Comparison of ENCODE assay signal across 16 cellular contexts in genomic region chr9:116859763-116860162, GRCh38.
DNase-seq lines count a peak whose midpoint lies in the region; ATAC-seq and TF ChIP-seq lines count a peak whose summit lies in the region.
"Had no signal": no experiment of that assay in that cellular context is flagged by ENCODE, and none has a peak within 500 bp of the region (broad histone marks: within the 10 kb centered on the region; RNA-seq: fewer than 3 reads in every experiment).

No MANE protein-coding gene starts in this region.

- H3K79me2 ChIP-seq in trophoblast cell (ENCODE audit: control insufficient read depth, insufficient read depth, low read length, poor library complexity): no peaks in the 10 kb centered on the region

- intact Hi-C loops in activated CD8-positive, alpha-beta T cell treated with anti-CD3 and anti-CD28 coated beads for 36 hours (cut with micrococcal nuclease): loop anchor here (5.0 kb wide), 1 partner anchor 122 kb away; no protein-coding TSS in a partner anchor

- peaks cover 4% of the 10 kb centered on the region for H3K27me3 Mint-ChIP-seq in endodermal cell (ENCODE audit: insufficient read depth)
- peaks cover 2% of the 10 kb centered on the region for H3K27me3 Mint-ChIP-seq in activated CD8-positive, alpha-beta T cell treated with anti-CD3 and anti-CD28 coated beads for 36 hours

- WGBS in trophoblast cell (ENCODE audit: extremely low coverage, insufficient coverage, insufficient read length): no CpG with 5 or more reads among the region's 2 CpGs
- WGBS in endodermal cell (ENCODE audit: insufficient coverage in 1 of 2, insufficient read length in 1 of 2), 2 experiments: 95 to 100% methylated on average over 1 to 2 of the region's 2 CpGs

- no peaks in the 10 kb centered on the region for H3K9me3 ChIP-seq in trophoblast cell (ENCODE audit: insufficient read depth, low read depth, low read length)
- H3K9me3 ChIP-seq in endodermal cell (ENCODE audit: control insufficient read depth, low read length): no peaks in the 10 kb centered on the region
- H3K9me3 ChIP-seq: SJCRH30 had no signal

- H4K8ac ChIP-seq in trophoblast cell (ENCODE audit: low read depth, low read length): no peak overlapping the region

- H3K4me2 ChIP-seq in trophoblast cell (ENCODE audit: low read length): no peak overlapping the region
- H3K4me2 ChIP-seq: PC-9 had no signal

- H3K9me3 Mint-ChIP-seq in endodermal cell: no peaks in the 10 kb centered on the region
- no peaks in the 10 kb centered on the region for H3K9me3 Mint-ChIP-seq in activated CD8-positive, alpha-beta T cell treated with anti-CD3 and anti-CD28 coated beads for 36 hours
- H3K9me3 Mint-ChIP-seq: activated naive CD8-positive, alpha-beta T cell treated with anti-CD3 and anti-CD28 coated beads, Interleukin-2, amount 10 ng/mL, durations not matched to agents 7 days and 5 days; activated T-helper 17 cell treated with anti-CD3 and anti-CD28 coated beads, Interleukin-2, amount 50 U/mL, for 72 hours; IgD-negative memory B cell had no signal

- H3K23ac ChIP-seq in trophoblast cell (ENCODE audit: low read length): peak overlapping the region; percentile 33

- no peak for ATAC-seq in HG02981 (IDR thresholded peaks at IDR 0.05; ENCODE audit: unreplicated experiment)
- ATAC-seq in activated CD8-positive, alpha-beta T cell treated with anti-CD3 and anti-CD28 coated beads for 36 hours: no peak
- ATAC-seq: activated T-helper 17 cell treated with anti-CD3 and anti-CD28 coated beads, Interleukin-2, amount 50 U/mL, for 72 hours had no signal

- no peaks in the 10 kb centered on the region for H3K36me3 Mint-ChIP-seq in endodermal cell (ENCODE audit: low read depth)
- no peaks in the 10 kb centered on the region for H3K36me3 Mint-ChIP-seq in activated CD8-positive, alpha-beta T cell treated with anti-CD3 and anti-CD28 coated beads for 36 hours (ENCODE audit: low read depth)
- H3K36me3 Mint-ChIP-seq: activated naive CD8-positive, alpha-beta T cell treated with anti-CD3 and anti-CD28 coated beads, Interleukin-2, amount 10 ng/mL, durations not matched to agents 7 days and 5 days; IgD-negative memory B cell had no signal

- H2AK5ac ChIP-seq in trophoblast cell (ENCODE audit: low read length): no peak overlapping the region

- no peak overlapping the region for H4K91ac ChIP-seq in trophoblast cell (ENCODE audit: low read depth, low read length)

- POLR2A ChIA-PET in activated CD8-positive, alpha-beta T cell treated with anti-CD3 and anti-CD28 coated beads for 36 hours (lab: Charles Lee): no interaction called here

- H3K27me3 ChIP-seq in trophoblast cell (ENCODE audit: insufficient read depth, low read length) (no peaks in the 10 kb centered on the region), endodermal cell (ENCODE audit: control insufficient read depth, insufficient read depth, low read length, poor library complexity, severe bottlenecking) (no peaks in the 10 kb centered on the region)
- H3K27me3 ChIP-seq: SJCRH30 had no signal

- DNase-seq in DMS53 (lab: John Stamatoyannopoulos, UW) (peak; percentile 48), DMS53 treated with DMSO at 0.1 percent for 48 hours (lab: John Stamatoyannopoulos, UW; ENCODE audit: unreplicated experiment) (no peak), NCI-H2196 (lab: John Stamatoyannopoulos, UW; ENCODE audit: unreplicated experiment) (peak; percentile 38), cerebellar cortex (ENCODE audit: low spot score) (peak; percentile 55), trophoblast cell (peak; percentile 94), endodermal cell (no peak)
- DNase-seq in activated CD8-positive, alpha-beta T cell treated with anti-CD3 and anti-CD28 coated beads for 36 hours: no peak
- DNase-seq: activated naive CD8-positive, alpha-beta T cell treated with anti-CD3 and anti-CD28 coated beads, Interleukin-2, amount 10 ng/mL, durations not matched to agents 7 days and 5 days; GF-D8 had no signal

- no peak overlapping the region for H3K27ac ChIP-seq in trophoblast cell (ENCODE audit: low read depth, low read length)
- H3K27ac ChIP-seq in endodermal cell (ENCODE audit: low read depth, low read length): no peak overlapping the region
- H3K27ac ChIP-seq: coronary artery, PC-9, SJCRH30 had no signal

- peaks cover 9% of the 10 kb centered on the region for H3K4me1 Mint-ChIP-seq in endodermal cell
- no peaks in the 10 kb centered on the region for H3K4me1 Mint-ChIP-seq in activated CD8-positive, alpha-beta T cell treated with anti-CD3 and anti-CD28 coated beads for 36 hours (ENCODE audit: low read depth)
- H3K4me1 Mint-ChIP-seq: activated naive CD8-positive, alpha-beta T cell treated with anti-CD3 and anti-CD28 coated beads, Interleukin-2, amount 10 ng/mL, durations not matched to agents 7 days and 5 days; activated T-helper 17 cell treated with anti-CD3 and anti-CD28 coated beads, Interleukin-2, amount 50 U/mL, for 72 hours had no signal

- no peak overlapping the region for H3K18ac ChIP-seq in trophoblast cell (ENCODE audit: low read length)

- H3K14ac ChIP-seq in trophoblast cell (ENCODE audit: low read length): no peak overlapping the region

- H3K27ac Mint-ChIP-seq in endodermal cell: no peak overlapping the region
- H3K27ac Mint-ChIP-seq in activated CD8-positive, alpha-beta T cell treated with anti-CD3 and anti-CD28 coated beads for 36 hours: no peak overlapping the region
- H3K27ac Mint-ChIP-seq: activated naive CD8-positive, alpha-beta T cell treated with anti-CD3 and anti-CD28 coated beads, Interleukin-2, amount 10 ng/mL, durations not matched to agents 7 days and 5 days; activated T-helper 17 cell treated with anti-CD3 and anti-CD28 coated beads, Interleukin-2, amount 50 U/mL, for 72 hours; B cell; IgD-negative memory B cell had no signal

- no peak overlapping the region for H2BK5ac ChIP-seq in trophoblast cell (ENCODE audit: low read depth, low read length, poor library complexity)

- H3K4me3 ChIP-seq in trophoblast cell (ENCODE audit: low read depth, low read length): no peak overlapping the region
- no peak overlapping the region for H3K4me3 ChIP-seq in endodermal cell (ENCODE audit: low read length)
- H3K4me3 ChIP-seq: coronary artery, PC-9, SJCRH30 had no signal

- H3K4me1 ChIP-seq in trophoblast cell (ENCODE audit: control insufficient read depth in 1 of 2, insufficient read depth in 2 of 2, low read length in 2 of 2): peaks cover 2 to 3% of the 10 kb centered on the region in 2 experiments
- H3K4me1 ChIP-seq in endodermal cell (ENCODE audit: control insufficient read depth, insufficient read depth, low read length): peaks cover 7% of the 10 kb centered on the region

- H3K79me1 ChIP-seq in trophoblast cell (ENCODE audit: low read length): peaks cover 2% of the 10 kb centered on the region

- no peak overlapping the region for H2BK12ac ChIP-seq in trophoblast cell (ENCODE audit: low read length)

- CTCF ChIA-PET in activated CD8-positive, alpha-beta T cell treated with anti-CD3 and anti-CD28 coated beads for 36 hours (lab: Charles Lee): interaction anchor here (1.2 to 5.6 kb wide), 8 partner anchors 7 to 1267 kb away, joined by 3 to 57 read pairs (median 6); no protein-coding TSS in a partner anchor

- H3K4me3 Mint-ChIP-seq in endodermal cell: no peak overlapping the region
- no peak overlapping the region for H3K4me3 Mint-ChIP-seq in activated CD8-positive, alpha-beta T cell treated with anti-CD3 and anti-CD28 coated beads for 36 hours
- H3K4me3 Mint-ChIP-seq: activated naive CD8-positive, alpha-beta T cell treated with anti-CD3 and anti-CD28 coated beads, Interleukin-2, amount 10 ng/mL, durations not matched to agents 7 days and 5 days; activated T-helper 17 cell treated with anti-CD3 and anti-CD28 coated beads, Interleukin-2, amount 50 U/mL, for 72 hours; B cell; IgD-negative memory B cell had no signal

- no peak overlapping the region for H3K4ac ChIP-seq in trophoblast cell (ENCODE audit: low read depth, low read length)

- H4K12ac ChIP-seq in trophoblast cell (ENCODE audit: low read depth, low read length): no peak overlapping the region

- no peaks in the 10 kb centered on the region for H3K36me3 ChIP-seq in trophoblast cell (ENCODE audit: control insufficient read depth in 1 of 2, insufficient read depth in 2 of 2, low read length in 2 of 2)
- H3K36me3 ChIP-seq in endodermal cell (ENCODE audit: control insufficient read depth, insufficient read depth, low read length): no peaks in the 10 kb centered on the region
- H3K36me3 ChIP-seq: SJCRH30 had no signal

- H3K9ac ChIP-seq in trophoblast cell (ENCODE audit: low read length) (no peak overlapping the region), endodermal cell (ENCODE audit: extremely low read depth, low read length, poor library complexity, severe bottlenecking) (no peak overlapping the region)

- no peak overlapping the region for H2BK120ac ChIP-seq in trophoblast cell (ENCODE audit: insufficient read depth, low read length, poor library complexity)

- no peak overlapping the region for H2AFZ ChIP-seq in trophoblast cell (ENCODE audit: insufficient read depth, low read length, poor library complexity)
- H2AFZ ChIP-seq: PC-9 had no signal

- no peak for TF ChIP-seq CTCF in endodermal cell (conservative IDR thresholded peaks at IDR 0.05)
- TF ChIP-seq CTCF in activated CD8-positive, alpha-beta T cell treated with anti-CD3 and anti-CD28 coated beads for 36 hours (IDR thresholded peaks at IDR 0.05): no peak

Comparison
In these comparisons a context has a peak if more than half of its experiments do, and no peak if none do; other contexts are left out.
1. DNase-seq: peak in DMS53 (single experiment), NCI-H2196 (single experiment), cerebellar cortex (single experiment) and trophoblast cell (2 of 2); none in DMS53 treated with DMSO at 0.1 percent for 48 hours (single experiment), endodermal cell (single experiment) and activated CD8-positive, alpha-beta T cell treated with anti-CD3 and anti-CD28 coated beads for 36 hours (single experiment).